In genomic region chr9:127979015-127979332, GRCh38 we compare ENCODE assay signal across 8 cellular contexts. TPM values are rescaled to one million over a fixed set of nuclear protein-coding genes. Genes with fewer than 3 reads are reported as not detected.
DNase-seq lines count a peak whose midpoint lies in the region; ATAC-seq and TF ChIP-seq lines count a peak whose summit lies in the region.

No MANE protein-coding gene starts in this region.

- H3K4me1 ChIP-seq in BLaER1 treated with 17β-estradiol and CSF1 and Interleukin-3, amounts not matched to agents 10 nM and 100 nM: peaks cover 50 to 92% (median 87%) of the 10 kb centered on the region in 10 experiments
- peaks cover 79% of the 10 kb centered on the region for H3K4me1 ChIP-seq in OCI-LY1 (ENCODE audit: insufficient read depth, low read length, severe bottlenecking)

- DNase-seq in effector memory CD8-positive, alpha-beta T cell: no peak
- DNase-seq in dermis blood vessel endothelial cell (no peak), LoVo (ENCODE audit: low spot score) (no peak)
- no peak for DNase-seq in effector CD4-positive, alpha-beta T cell

- H3K9me2 ChIP-seq in OCI-LY1 (ENCODE audit: low read depth, low read length) (no peaks in the 10 kb centered on the region), neural cell (ENCODE audit: insufficient read depth, low read length) (no peaks in the 10 kb centered on the region)

- H3F3A ChIP-seq in OCI-LY1 (ENCODE audit: insufficient read depth, low read length): no peaks in the 10 kb centered on the region
- H3F3A ChIP-seq in neural cell (ENCODE audit: insufficient read depth, low read length, poor library complexity, severe bottlenecking): no peaks in the 10 kb centered on the region

- H4K20me1 ChIP-seq in BLaER1 treated with 17β-estradiol and CSF1 and Interleukin-3, amounts not matched to agents 10 nM and 100 nM: peaks cover 34 to 67% (median 64%) of the 10 kb centered on the region in 11 experiments; a peak in 20 of 22 replicates
- H4K20me1 ChIP-seq in OCI-LY1 (ENCODE audit: insufficient read depth, low read length): no peaks in the 10 kb centered on the region
- peaks cover 18% of the 10 kb centered on the region for H4K20me1 ChIP-seq in neural cell (ENCODE audit: insufficient read depth)

- no peaks in the 10 kb centered on the region for H3K27me3 Mint-ChIP-seq in effector memory CD8-positive, alpha-beta T cell

- H3K4me3 Mint-ChIP-seq in effector memory CD8-positive, alpha-beta T cell: peak overlapping the region; percentile 95 to 98

- ATAC-seq in effector memory CD8-positive, alpha-beta T cell (replicated peaks): no peak
- ATAC-seq in GM21723 (IDR thresholded peaks at IDR 0.05; ENCODE audit: unreplicated experiment): no peak

- H3K36me3 ChIP-seq in BLaER1 treated with 17β-estradiol and CSF1 and Interleukin-3, amounts not matched to agents 10 nM and 100 nM: no peaks in the 10 kb centered on the region
- peaks cover 27% of the 10 kb centered on the region for H3K36me3 ChIP-seq in OCI-LY1 (ENCODE audit: insufficient read depth, low read length)
- no peaks in the 10 kb centered on the region for H3K36me3 ChIP-seq in neural cell (ENCODE audit: insufficient read depth, low read length)

- H2AFZ ChIP-seq in OCI-LY1 (ENCODE audit: low read length) (no peak overlapping the region), neural cell (ENCODE audit: low read depth, low read length) (no peak overlapping the region)

- TF ChIP-seq EP300 in neural cell (conservative IDR thresholded peaks at IDR 0.05; ENCODE audit: poor library complexity, severe bottlenecking): no peak

- H3K9ac ChIP-seq in BLaER1 treated with 17β-estradiol and CSF1 and Interleukin-3, amounts not matched to agents 10 nM and 100 nM: peak overlapping the region; percentile 78 to 89 (median 85); a peak in 17 of 22 replicates
- H3K9ac ChIP-seq in OCI-LY1 (ENCODE audit: low read length) (peak overlapping the region; percentile 91), neural cell (ENCODE audit: low read length) (peak overlapping the region; percentile 79)

- H3K27me3 ChIP-seq in BLaER1 treated with 17β-estradiol and CSF1 and Interleukin-3, amounts not matched to agents 10 nM and 100 nM: peaks cover 0 to 15% (median 6%) of the 10 kb centered on the region in 11 experiments; a peak in 9 of 22 replicates
- H3K27me3 ChIP-seq in OCI-LY1 (ENCODE audit: insufficient read depth, low read length) (no peaks in the 10 kb centered on the region), neural cell (ENCODE audit: insufficient read depth, low read depth, low read length) (no peaks in the 10 kb centered on the region)

- H3K79me2 ChIP-seq in OCI-LY1 (ENCODE audit: insufficient read depth, low read length) (peaks cover 62% of the 10 kb centered on the region), neural cell (replicated peaks; ENCODE audit: insufficient read depth, low read length) (peaks cover 63% of the 10 kb centered on the region)

- H3K4me2 ChIP-seq in BLaER1 treated with 17β-estradiol and CSF1 and Interleukin-3, amounts not matched to agents 10 nM and 100 nM: peak overlapping the region; percentile 86 to 100 (median 98)
- H3K4me2 ChIP-seq in OCI-LY1 (ENCODE audit: low read length) (peak overlapping the region; percentile 90), neural cell (ENCODE audit: low read length) (peak overlapping the region; percentile 92)

- no peak for TF ChIP-seq RAD21 in neural cell (conservative IDR thresholded peaks at IDR 0.05)

- H3K4me3 ChIP-seq in BLaER1 treated with 17β-estradiol and CSF1 and Interleukin-3, amounts not matched to agents 10 nM and 100 nM: peak overlapping the region; percentile 83 to 95 (median 90)
- H3K4me3 ChIP-seq in OCI-LY1 (ENCODE audit: low read depth, low read length, poor library complexity, severe bottlenecking): peak overlapping the region; percentile 83
- peak overlapping the region; percentile 93 for H3K4me3 ChIP-seq in neural cell (ENCODE audit: low read length)

- peaks cover 38% of the 10 kb centered on the region for H3K36me3 Mint-ChIP-seq in effector memory CD8-positive, alpha-beta T cell (ENCODE audit: insufficient read depth)

- no peak overlapping the region for H3K27ac ChIP-seq in BLaER1 treated with 17β-estradiol and CSF1 and Interleukin-3, amounts not matched to agents 10 nM and 100 nM
- peak overlapping the region; percentile 90 for H3K27ac ChIP-seq in OCI-LY1 (ENCODE audit: low read depth, low read length, poor library complexity, severe bottlenecking)
- H3K27ac ChIP-seq in neural cell (ENCODE audit: low read length): no peak overlapping the region

- TF ChIP-seq CTCF in OCI-LY1 (IDR thresholded peaks at IDR 0.05; ENCODE audit: low read length) (no peak), neural cell (IDR thresholded peaks at IDR 0.05; ENCODE audit: poor library complexity, severe bottlenecking) (no peak)

- peaks cover 46 to 48% of the 10 kb centered on the region in 2 donors for H3K4me1 Mint-ChIP-seq in effector memory CD8-positive, alpha-beta T cell (ENCODE audit: low read depth in 2 of 2)

- H3K9me3 ChIP-seq in BLaER1 treated with 17β-estradiol and CSF1 and Interleukin-3, amounts not matched to agents 10 nM and 100 nM (replicated peaks in 1 of 11): no peaks in the 10 kb centered on the region
- no peaks in the 10 kb centered on the region for H3K9me3 ChIP-seq in OCI-LY1 (ENCODE audit: low read length)
- H3K9me3 ChIP-seq in neural cell (ENCODE audit: low read length): no peaks in the 10 kb centered on the region

- H3K9me3 Mint-ChIP-seq in effector memory CD8-positive, alpha-beta T cell: no peaks in the 10 kb centered on the region

- H3K27ac Mint-ChIP-seq in effector memory CD8-positive, alpha-beta T cell: peak overlapping the region; percentile 93 to 99

TF ChIP-seq in neural cell, 6 proteins besides CTCF, POLR2A, EP300 and RAD21:
- TF ChIP-seq, protein P1, sequence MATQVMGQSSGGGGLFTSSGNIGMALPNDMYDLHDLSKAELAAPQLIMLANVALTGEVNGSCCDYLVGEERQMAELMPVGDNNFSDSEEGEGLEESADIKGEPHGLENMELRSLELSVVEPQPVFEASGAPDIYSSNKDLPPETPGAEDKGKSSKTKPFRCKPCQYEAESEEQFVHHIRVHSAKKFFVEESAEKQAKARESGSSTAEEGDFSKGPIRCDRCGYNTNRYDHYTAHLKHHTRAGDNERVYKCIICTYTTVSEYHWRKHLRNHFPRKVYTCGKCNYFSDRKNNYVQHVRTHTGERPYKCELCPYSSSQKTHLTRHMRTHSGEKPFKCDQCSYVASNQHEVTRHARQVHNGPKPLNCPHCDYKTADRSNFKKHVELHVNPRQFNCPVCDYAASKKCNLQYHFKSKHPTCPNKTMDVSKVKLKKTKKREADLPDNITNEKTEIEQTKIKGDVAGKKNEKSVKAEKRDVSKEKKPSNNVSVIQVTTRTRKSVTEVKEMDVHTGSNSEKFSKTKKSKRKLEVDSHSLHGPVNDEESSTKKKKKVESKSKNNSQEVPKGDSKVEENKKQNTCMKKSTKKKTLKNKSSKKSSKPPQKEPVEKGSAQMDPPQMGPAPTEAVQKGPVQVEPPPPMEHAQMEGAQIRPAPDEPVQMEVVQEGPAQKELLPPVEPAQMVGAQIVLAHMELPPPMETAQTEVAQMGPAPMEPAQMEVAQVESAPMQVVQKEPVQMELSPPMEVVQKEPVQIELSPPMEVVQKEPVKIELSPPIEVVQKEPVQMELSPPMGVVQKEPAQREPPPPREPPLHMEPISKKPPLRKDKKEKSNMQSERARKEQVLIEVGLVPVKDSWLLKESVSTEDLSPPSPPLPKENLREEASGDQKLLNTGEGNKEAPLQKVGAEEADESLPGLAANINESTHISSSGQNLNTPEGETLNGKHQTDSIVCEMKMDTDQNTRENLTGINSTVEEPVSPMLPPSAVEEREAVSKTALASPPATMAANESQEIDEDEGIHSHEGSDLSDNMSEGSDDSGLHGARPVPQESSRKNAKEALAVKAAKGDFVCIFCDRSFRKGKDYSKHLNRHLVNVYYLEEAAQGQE (IDR thresholded peaks at IDR 0.05; ENCODE audit: borderline replicate concordance): no peak
- TF ChIP-seq POLR2AphosphoS5 (IDR thresholded peaks at IDR 0.05) (no peak), TAF1 (IDR thresholded peaks at IDR 0.05; ENCODE audit: low read depth) (no peak)

RNA-seq across cellular contexts. Expression of gene EEIG1, which starts 1.8 kb away (rescaled TPM):
- 6.7 and 18.5 TPM in 2 replicates for polyA plus RNA-seq in neural cell
- polyA minus RNA-seq in neural cell: 10.7 and 11.2 TPM in 2 replicates
- 8.3 and 34.4 TPM in 2 replicates for total RNA-seq in dermis blood vessel endothelial cell

RNA-seq across cellular contexts. Expression of gene DPM2, which starts 41.3 kb away (rescaled TPM):
- 30.5 and 44.9 TPM in 2 replicates for polyA plus RNA-seq in neural cell
- polyA minus RNA-seq in neural cell: 15.3 and 20.8 TPM in 2 replicates
- 8.5 and 9.9 TPM in 2 replicates for total RNA-seq in dermis blood vessel endothelial cell

RNA-seq across cellular contexts. Expression of gene PIP5KL1, which starts 48.4 kb away (rescaled TPM):
- 3.4 and 5.2 TPM in 2 replicates for polyA plus RNA-seq in neural cell
- polyA minus RNA-seq in neural cell: 2.5 and 6.6 TPM in 2 replicates
- total RNA-seq in dermis blood vessel endothelial cell: 0.51 and 0.70 TPM in 2 replicates
